Comparison of ENCODE assay signal across 20 cellular contexts in genomic region chr22:44773082-44773481, GRCh38. TPM values are rescaled to one million over a fixed set of nuclear protein-coding genes. Genes with fewer than 3 reads are reported as not detected.
DNase-seq lines count a peak whose midpoint lies in the region; ATAC-seq and TF ChIP-seq lines count a peak whose summit lies in the region.
"Had no signal": no experiment of that assay in that cellular context is flagged by ENCODE, and none has a peak within 500 bp of the region (broad histone marks: within the 10 kb centered on the region; RNA-seq: fewer than 3 reads in every experiment).

No MANE protein-coding gene starts in this region.

- H3K36me3 ChIP-seq in Caco-2 (ENCODE audit: control insufficient read depth, insufficient read depth, low read length) (no peaks in the 10 kb centered on the region), HEK293 (ENCODE audit: control insufficient read depth in 2 of 2, insufficient read depth in 1 of 2, low read length in 2 of 2) (no peaks in the 10 kb centered on the region), colonic mucosa (no peaks in the 10 kb centered on the region), MM.1S (replicated peaks; ENCODE audit: insufficient read depth, low read length) (no peaks in the 10 kb centered on the region)
- H3K36me3 ChIP-seq: HAP-1 had no signal

- no TSS peak for BruUV-seq in Caco-2 (replicated peaks; lab: Mats Ljungman, UMichigan)

- no peak overlapping the region for H3K27ac ChIP-seq in HEK293 (ENCODE audit: extremely low read depth, low read depth, low read length)
- peak overlapping the region; percentile 32 for H3K27ac ChIP-seq in colonic mucosa
- H3K27ac ChIP-seq in MM.1S (ENCODE audit: low read length), result no peak overlapping the region
- H3K27ac ChIP-seq: C4-2B, GM23248, HL-60 had no signal

- H3K27me3 Mint-ChIP-seq in Caco-2 (ENCODE audit: insufficient read depth, unreplicated experiment), result no peaks in the 10 kb centered on the region
- H3K27me3 Mint-ChIP-seq: CD4-positive, alpha-beta T cell had no signal

- peaks cover 16% of the 10 kb centered on the region for H3K4me1 Mint-ChIP-seq in Caco-2 (ENCODE audit: low read depth, unreplicated experiment)

- no peak for ATAC-seq in HG02840 (IDR thresholded peaks at IDR 0.05; ENCODE audit: low FRiP score, unreplicated experiment)
- ATAC-seq: K562 had no signal

- peak overlapping the region; percentile 26 for H3K27ac Mint-ChIP-seq in Caco-2 (ENCODE audit: unreplicated experiment)
- H3K27ac Mint-ChIP-seq: CD4-positive, alpha-beta T cell had no signal

- no peak overlapping the region for H3K4me3 Mint-ChIP-seq in Caco-2 (ENCODE audit: unreplicated experiment)
- H3K4me3 Mint-ChIP-seq: CD4-positive, alpha-beta T cell had no signal

- no peaks in the 10 kb centered on the region for H3K9me3 ChIP-seq in Caco-2
- H3K9me3 ChIP-seq in HEK293 (ENCODE audit: control insufficient read depth, insufficient read depth, low read depth, low read length), result peaks cover 3% of the 10 kb centered on the region
- no peaks in the 10 kb centered on the region for H3K9me3 ChIP-seq in colonic mucosa
- no peaks in the 10 kb centered on the region for H3K9me3 ChIP-seq in MM.1S (replicated peaks; ENCODE audit: insufficient read depth, low read length)

- H3K4me3 ChIP-seq in Caco-2 (ENCODE audit: low read depth, low read length) (no peak overlapping the region), HEK293 (ENCODE audit: low read depth, low read length) (no peak overlapping the region), colonic mucosa (no peak overlapping the region), MM.1S (ENCODE audit: low read length) (no peak overlapping the region)
- H3K4me3 ChIP-seq: GM23248, HAP-1, K562 had no signal

- no peak overlapping the region for H3K4me2 ChIP-seq in MM.1S (ENCODE audit: low read depth, low read length)

- no peaks in the 10 kb centered on the region for H3K9me2 ChIP-seq in MM.1S (replicated peaks; ENCODE audit: insufficient read depth, low read length)

- no peaks in the 10 kb centered on the region for H3K9me3 Mint-ChIP-seq in Caco-2 (ENCODE audit: unreplicated experiment)

- H4K20me1 ChIP-seq in MM.1S (ENCODE audit: insufficient read depth, low read length), result no peaks in the 10 kb centered on the region

- intact Hi-C loops in Caco-2 (cut with micrococcal nuclease; ENCODE audit: unreplicated experiment), result no loop called here
- intact Hi-C loops in colonic mucosa (cut with DNase I), result no loop called here

- no peaks in the 10 kb centered on the region for H3F3A ChIP-seq in MM.1S (ENCODE audit: insufficient read depth, low read length)

- POLR2A ChIA-PET in Caco-2 (lab: Charles Lee) (no interaction called here), HEK293 (lab: Yijun Ruan, JAX) (no interaction called here)

- no peaks in the 10 kb centered on the region for H3K79me2 ChIP-seq in MM.1S (ENCODE audit: low read length)

- H3K4me1 ChIP-seq in Caco-2 (no peaks in the 10 kb centered on the region; the same call in 1 of the 2 replicates), HEK293 (ENCODE audit: control insufficient read depth, insufficient read depth, low read length) (peaks cover 5% of the 10 kb centered on the region; the same call in 1 of the 2 replicates), colonic mucosa (no peaks in the 10 kb centered on the region), MM.1S (ENCODE audit: low read length) (no peaks in the 10 kb centered on the region)
- H3K4me1 ChIP-seq: HAP-1 had no signal

- H3K36me3 Mint-ChIP-seq in Caco-2 (ENCODE audit: insufficient read depth, unreplicated experiment), result peaks cover 63% of the 10 kb centered on the region

- CTCF ChIA-PET in Caco-2 (lab: Charles Lee) (no interaction called here), HEK293 (lab: Yijun Ruan, JAX) (interaction anchor here (0.6 to 1.5 kb wide), 3 partner anchors 46 to 75 kb away, joined by 3 to 6 read pairs (median 3); no protein-coding TSS in a partner anchor)

- no peak overlapping the region for H2AFZ ChIP-seq in MM.1S (ENCODE audit: low read length)
- H2AFZ ChIP-seq: GM23248 had no signal

- DNase-seq in Caco-2 (no peak), colonic mucosa (no peak), MM.1S (no peak), RKO (ENCODE audit: low spot score) (no peak)
- DNase-seq: AML-193; CD4-positive, alpha-beta T cell; DMS 273 treated with DMSO at 0.1 percent for 48 hours; DMS53; DND-41; EL; GM23248; IMR-90 had no signal

- H3K27me3 ChIP-seq in Caco-2 (replicated peaks; ENCODE audit: control insufficient read depth, insufficient read depth, low read length), result no peaks in the 10 kb centered on the region
- H3K27me3 ChIP-seq in colonic mucosa, result no peaks in the 10 kb centered on the region
- H3K27me3 ChIP-seq in MM.1S (replicated peaks; ENCODE audit: insufficient read depth, low read length), result peaks cover 85% of the 10 kb centered on the region

- H3K9ac ChIP-seq in colonic mucosa (ENCODE audit: low read depth in 2 of 2, low read length in 2 of 2) (peak overlapping the region in 1 of 2 donors; percentile 34), MM.1S (ENCODE audit: low read length) (no peak overlapping the region)
- H3K9ac ChIP-seq: GM23248 had no signal

- TF ChIP-seq CTCF in Caco-2 (IDR thresholded peaks at IDR 0.05; ENCODE audit: insufficient read depth in 1 of 2, low read depth in 1 of 2, low read length in 1 of 2, severe bottlenecking in 1 of 2, unreplicated experiment in 1 of 2) (no peak), HEK293 (tag by site-specific recombination; IDR thresholded peaks at IDR 0.05) (no peak), colonic mucosa (IDR thresholded peaks at IDR 0.05) (no peak), MM.1S (IDR thresholded peaks at IDR 0.05; ENCODE audit: low read length) (no peak)

TF ChIP-seq in HEK293, 187 proteins besides CTCF, POLR2A, EP300 and RAD21:
- no peak for TF ChIP-seq GFI1B (tag by site-specific recombination; IDR thresholded peaks at IDR 0.05)
- peak; percentile 96 for TF ChIP-seq SETDB1 (IDR thresholded peaks at IDR 0.05; ENCODE audit: insufficient read length, low read length)
- TF ChIP-seq KLF17 (tag by site-specific recombination; IDR thresholded peaks at IDR 0.05), result no peak
- peak; percentile 77; the same call in 1 of the 2 replicates for TF ChIP-seq ZNF626 (tag by site-specific recombination; IDR thresholded peaks at IDR 0.05)
- TF ChIP-seq ZNF248 (tag by site-specific recombination; IDR thresholded peaks at IDR 0.05), result no peak
- TF ChIP-seq TRIM28 (IDR thresholded peaks at IDR 0.05; ENCODE audit: borderline replicate concordance, low read length), result peak; percentile 91
- TF ChIP-seq ZNF280D (tag by site-specific recombination; IDR thresholded peaks at IDR 0.05), result 0 out of 2 replicates have a peak, but pooled peaks have one; percentile 51
- no peak for TF ChIP-seq ZNF792 (tag by site-specific recombination; IDR thresholded peaks at IDR 0.05)
- TF ChIP-seq TCF7L2 (IDR thresholded peaks at IDR 0.05; ENCODE audit: borderline replicate concordance, low read depth, low read length), result no peak
- no peak for TF ChIP-seq ZNF423 (tag by site-specific recombination; IDR thresholded peaks at IDR 0.05)

RNA-seq across cellular contexts. Expression of gene ARHGAP8, which starts 20.7 kb away (rescaled TPM):
- 81.5 and 90.5 TPM in 2 replicates for total RNA-seq in Caco-2 (2022)
- total RNA-seq in colonic mucosa, result 10 to 100 TPM; 38.4 to 69.9 TPM
- total RNA-seq: H4, HT1080 had no signal
